ENCODE assay signal across 20 cellular contexts in genomic region chr13:47588676-47589075, GRCh38.
DNase-seq lines count a peak whose midpoint lies in the region; ATAC-seq and TF ChIP-seq lines count a peak whose summit lies in the region.
"Had no signal": no experiment of that assay in that cellular context is flagged by ENCODE, and none has a peak within 500 bp of the region (broad histone marks: within the 10 kb centered on the region; RNA-seq: fewer than 3 reads in every experiment).

No MANE protein-coding gene starts in this region.

- H3F3A ChIP-seq in PC-3 (ENCODE audit: low read length, unreplicated experiment): no peaks in the 10 kb centered on the region

- H3K4me3 ChIP-seq in A673 (ENCODE audit: low read depth, low read length, poor library complexity, severe bottlenecking) (no peak overlapping the region), PC-3 (ENCODE audit: low read length) (no peak overlapping the region)
- H3K4me3 ChIP-seq: esophagus muscularis mucosa, heart left ventricle, lower lobe of right lung, SK-N-MC, transverse colon had no signal

- H4K20me1 ChIP-seq in PC-3 (ENCODE audit: low read length): no peaks in the 10 kb centered on the region

- H3K36me3 ChIP-seq in A673 (ENCODE audit: insufficient read depth, low read length, poor library complexity, severe bottlenecking): no peaks in the 10 kb centered on the region
- no peaks in the 10 kb centered on the region for H3K36me3 ChIP-seq in PC-3 (ENCODE audit: low read depth, low read length)
- H3K36me3 ChIP-seq: esophagus muscularis mucosa, heart left ventricle, lower lobe of right lung, transverse colon had no signal

- no peaks in the 10 kb centered on the region for H3K9me3 ChIP-seq in A673 (ENCODE audit: low read depth, low read length, poor library complexity, severe bottlenecking)
- no peaks in the 10 kb centered on the region for H3K9me3 ChIP-seq in PC-3 (ENCODE audit: low read length)
- H3K9me3 ChIP-seq: lower lobe of right lung, transverse colon had no signal

- H3K9me2 ChIP-seq in PC-3 (replicated peaks; ENCODE audit: low read length): no peaks in the 10 kb centered on the region

- no peak overlapping the region for H3K27ac ChIP-seq in A673 (ENCODE audit: low read depth, low read length, poor library complexity, severe bottlenecking)
- H3K27ac ChIP-seq in PC-3 (ENCODE audit: low read length): no peak overlapping the region
- H3K27ac ChIP-seq: esophagus muscularis mucosa, heart left ventricle, lower lobe of right lung, SK-N-MC, transverse colon had no signal

- H3K36me3 Mint-ChIP-seq in effector memory CD8-positive, alpha-beta T cell (ENCODE audit: insufficient read depth): no peaks in the 10 kb centered on the region
- H3K36me3 Mint-ChIP-seq: activated naive CD8-positive, alpha-beta T cell treated with anti-CD3 and anti-CD28 coated beads, Interleukin-2, amount 10 ng/mL, durations not matched to agents 7 days and 5 days had no signal

- H3K9me3 Mint-ChIP-seq in effector memory CD8-positive, alpha-beta T cell: peaks cover 5 to 13% of the 10 kb centered on the region in 2 donors

- H3K27me3 Mint-ChIP-seq in effector memory CD8-positive, alpha-beta T cell: no peaks in the 10 kb centered on the region
- H3K27me3 Mint-ChIP-seq: activated naive CD8-positive, alpha-beta T cell treated with anti-CD3 and anti-CD28 coated beads, Interleukin-2, amount 10 ng/mL, durations not matched to agents 7 days and 5 days; stimulated activated naive CD8-positive, alpha-beta T cell treated with anti-CD3 and anti-CD28 coated beads, Interleukin-15, Interleukin-2, amounts not matched to agents 100 ng/mL and 50 ng/mL, for 24 hours had no signal

- no peak overlapping the region for H3K4me3 Mint-ChIP-seq in effector memory CD8-positive, alpha-beta T cell
- H3K4me3 Mint-ChIP-seq: activated naive CD8-positive, alpha-beta T cell treated with anti-CD3 and anti-CD28 coated beads, Interleukin-2, amount 10 ng/mL, durations not matched to agents 7 days and 5 days; stimulated activated naive CD8-positive, alpha-beta T cell treated with anti-CD3 and anti-CD28 coated beads, Interleukin-15, Interleukin-2, amounts not matched to agents 100 ng/mL and 50 ng/mL, for 24 hours had no signal

- BruUV-seq in A673 (replicated peaks; lab: Mats Ljungman, UMichigan) (no TSS peak), PC-3 (replicated peaks; lab: Mats Ljungman, UMichigan) (no TSS peak)

- H3K27me3 ChIP-seq in A673 (replicated peaks; ENCODE audit: insufficient read depth, low read depth, low read length, poor library complexity): no peaks in the 10 kb centered on the region
- H3K27me3 ChIP-seq in PC-3 (ENCODE audit: low read length): no peaks in the 10 kb centered on the region
- H3K27me3 ChIP-seq: esophagus muscularis mucosa, heart left ventricle, transverse colon had no signal

- TF ChIP-seq CTCF in A673 (conservative IDR thresholded peaks at IDR 0.05; ENCODE audit: low read depth, low read length): 0 out of 2 replicates have a peak, but pooled peaks have one; percentile 16
- peak; percentile 19; the same call in 1 of the 2 replicates for TF ChIP-seq CTCF in GM12874 (IDR thresholded peaks at IDR 0.05; ENCODE audit: insufficient read depth, low read depth, low read length)
- peak; percentile 44; the same call in 1 of the 2 replicates for TF ChIP-seq CTCF in PC-3 (conservative IDR thresholded peaks at IDR 0.05; ENCODE audit: low read depth, low read length)

- DNase-seq in A673 (ENCODE audit: low spot score) (no peak), PC-3 (no peak), fibroblast of peridontal ligament (ENCODE audit: extremely low read depth) (peak; percentile 1)
- no peak for DNase-seq in effector memory CD8-positive, alpha-beta T cell
- DNase-seq: activated CD4-positive, CD25-positive, alpha-beta regulatory T cell treated with anti-CD3 and anti-CD28 coated beads, Interleukin-2, amount 50 U/mL, for 72 hours; activated naive CD8-positive, alpha-beta T cell treated with anti-CD3 and anti-CD28 coated beads, Interleukin-2, amount 10 ng/mL, durations not matched to agents 7 days and 5 days; EL; heart left ventricle; lower lobe of right lung; NCI-H187; NCI-H524; transverse colon had no signal

- intact Hi-C loops in A673 (cut with micrococcal nuclease; ENCODE audit: unreplicated experiment) (no loop called here), PC-3 (cut with micrococcal nuclease) (loop anchor here (5.0 kb wide), 1 partner anchor 184 kb away; no protein-coding TSS in a partner anchor)

- ATAC-seq in PC-3 (no peak), GM21360 (IDR thresholded peaks at IDR 0.05; ENCODE audit: unreplicated experiment) (no peak), GM18909 (IDR thresholded peaks at IDR 0.05; ENCODE audit: poor library complexity, unreplicated experiment) (no peak), GM21723 (IDR thresholded peaks at IDR 0.05; ENCODE audit: unreplicated experiment) (no peak)
- no peak for ATAC-seq in effector memory CD8-positive, alpha-beta T cell (replicated peaks)
- ATAC-seq: heart left ventricle, lower lobe of right lung, sciatic nerve had no signal

- H3K4me1 Mint-ChIP-seq in effector memory CD8-positive, alpha-beta T cell (ENCODE audit: low read depth in 2 of 2): no peaks in the 10 kb centered on the region
- H3K4me1 Mint-ChIP-seq: activated naive CD8-positive, alpha-beta T cell treated with anti-CD3 and anti-CD28 coated beads, Interleukin-2, amount 10 ng/mL, durations not matched to agents 7 days and 5 days had no signal

- H3K4me1 ChIP-seq in A673 (ENCODE audit: insufficient read depth, low read length, poor library complexity, severe bottlenecking): no peaks in the 10 kb centered on the region
- no peaks in the 10 kb centered on the region for H3K4me1 ChIP-seq in PC-3 (ENCODE audit: insufficient read depth, low read length)
- H3K4me1 ChIP-seq: esophagus muscularis mucosa, heart left ventricle, lower lobe of right lung, transverse colon had no signal

- no peak overlapping the region for H3K4me2 ChIP-seq in PC-3 (ENCODE audit: low read length)

- H3K79me2 ChIP-seq in PC-3 (ENCODE audit: low read length): no peaks in the 10 kb centered on the region

- H3K27ac Mint-ChIP-seq in effector memory CD8-positive, alpha-beta T cell: no peak overlapping the region
- H3K27ac Mint-ChIP-seq: activated naive CD8-positive, alpha-beta T cell treated with anti-CD3 and anti-CD28 coated beads, Interleukin-2, amount 10 ng/mL, durations not matched to agents 7 days and 5 days; stimulated activated naive CD8-positive, alpha-beta T cell treated with anti-CD3 and anti-CD28 coated beads, Interleukin-15, Interleukin-2, amounts not matched to agents 100 ng/mL and 50 ng/mL, for 24 hours had no signal

- CTCF ChIA-PET in A673 (lab: Charles Lee): no interaction called here
- CTCF ChIA-PET in PC-3 (lab: Charles Lee): no interaction called here

- no peak overlapping the region for H3K9ac ChIP-seq in PC-3 (ENCODE audit: low read length)

- POLR2A ChIA-PET in A673 (lab: Charles Lee; ENCODE audit: low non-redundant PET): no interaction called here
- POLR2A ChIA-PET in PC-3 (lab: Charles Lee; ENCODE audit: unreplicated experiment): no interaction called here

- H2AFZ ChIP-seq in PC-3 (ENCODE audit: low read length): no peak overlapping the region
